ENCODE assay signal across 20 cellular contexts in the genomic region with DNA sequence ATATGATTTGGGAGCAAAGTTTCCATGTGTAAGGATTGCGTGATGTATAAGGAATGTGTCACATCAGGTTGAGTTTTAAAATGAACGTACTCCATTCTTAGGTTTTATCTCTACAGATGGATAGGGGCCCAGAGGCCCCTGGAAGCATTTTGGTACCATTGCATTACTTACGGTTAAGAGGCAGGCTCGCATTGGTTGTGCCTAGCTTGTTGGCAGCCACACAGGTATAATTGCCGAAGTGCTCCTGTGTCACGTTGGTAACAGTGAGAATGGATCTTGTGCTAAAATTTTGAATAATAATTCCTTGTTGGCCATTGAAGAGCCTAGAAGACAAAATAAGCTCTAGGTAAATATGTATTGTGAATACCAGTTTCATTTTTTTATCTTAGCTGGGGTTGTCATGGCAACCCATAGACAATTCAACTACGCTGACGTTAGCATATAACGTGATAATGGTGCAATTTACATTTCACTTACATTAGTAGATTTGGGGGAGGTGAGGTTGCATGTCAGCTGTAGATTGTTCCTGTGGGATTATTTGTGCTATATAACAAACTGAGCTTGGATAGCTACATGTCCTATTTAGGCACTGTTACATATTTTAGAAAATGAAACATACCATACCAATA.
"Had no signal": no experiment of that assay in that cellular context is flagged by ENCODE, and none has a peak within 500 bp of the region (broad histone marks: within the 10 kb centered on the region; RNA-seq: fewer than 3 reads in every experiment).

No MANE protein-coding gene starts in this region.

- H3K4me3 ChIP-seq: SK-N-MC had no signal

- H3K27me3 Mint-ChIP-seq: activated CD4-positive, alpha-beta memory T cell treated with anti-CD3 and anti-CD28 coated beads, Interleukin-2, amount 10 ng/mL, durations not matched to agents 7 days and 5 days; activated CD4-positive, alpha-beta T cell treated with anti-CD3 and anti-CD28 coated beads for 36 hours; activated naive CD8-positive, alpha-beta T cell; activated T-helper 17 cell treated with anti-CD3 and anti-CD28 coated beads, Interleukin-2, amount 50 U/mL, for 72 hours; brain had no signal

- H3K9me3 Mint-ChIP-seq: activated CD4-positive, alpha-beta memory T cell treated with anti-CD3 and anti-CD28 coated beads, Interleukin-2, amount 10 ng/mL, durations not matched to agents 7 days and 5 days; activated naive CD4-positive, alpha-beta T cell treated with anti-CD3 and anti-CD28 coated beads for 36 hours; brain had no signal

- DNase-seq: activated CD4-positive, alpha-beta memory T cell treated with anti-CD3 and anti-CD28 coated beads, Interleukin-2, amount 10 ng/mL, durations not matched to agents 7 days and 5 days; activated CD4-positive, alpha-beta T cell treated with anti-CD3 and anti-CD28 coated beads for 36 hours; activated CD4-positive, alpha-beta T cell treated with anti-CD3 and anti-CD28 coated beads, Interleukin-2, amount 50 U/mL, for 1 hour; activated gamma-delta T cell; activated naive CD4-positive, alpha-beta T cell treated with anti-CD3 and anti-CD28 coated beads for 36 hours; activated T-cell treated with anti-CD3 and anti-CD28 coated beads for 4 hours; activated T-cell treated with anti-CD3 and anti-CD28 coated beads, Interleukin-2, amount 50 U/mL, for 48 hours; amygdala; NCI-H1105 treated with DMSO at 0.1 percent for 48 hours; NCI-H1436 treated with DMSO at 0.1 percent for 48 hours; NCI-H187 treated with DMSO at 0.1 percent for 48 hours; NCI-H2081 treated with DMSO at 0.1 percent for 48 hours; NCI-H524 treated with DMSO at 0.1 percent for 48 hours; RPMI8226; T-helper 1 cell had no signal

- H3K4me3 Mint-ChIP-seq: activated CD4-positive, alpha-beta memory T cell treated with anti-CD3 and anti-CD28 coated beads, Interleukin-2, amount 10 ng/mL, durations not matched to agents 7 days and 5 days; activated CD4-positive, alpha-beta T cell treated with anti-CD3 and anti-CD28 coated beads for 36 hours; activated naive CD4-positive, alpha-beta T cell treated with anti-CD3 and anti-CD28 coated beads for 36 hours; activated naive CD8-positive, alpha-beta T cell; activated T-helper 17 cell treated with anti-CD3 and anti-CD28 coated beads, Interleukin-2, amount 50 U/mL, for 72 hours; brain had no signal

- H3K4me1 Mint-ChIP-seq: activated CD4-positive, alpha-beta memory T cell treated with anti-CD3 and anti-CD28 coated beads, Interleukin-2, amount 10 ng/mL, durations not matched to agents 7 days and 5 days; activated CD4-positive, alpha-beta T cell treated with anti-CD3 and anti-CD28 coated beads for 36 hours; activated T-helper 17 cell treated with anti-CD3 and anti-CD28 coated beads, Interleukin-2, amount 50 U/mL, for 72 hours had no signal

- H3K27ac ChIP-seq: SK-N-MC, VCaP had no signal

- H3K36me3 Mint-ChIP-seq: activated naive CD8-positive, alpha-beta T cell had no signal

- H3K27ac Mint-ChIP-seq: activated CD4-positive, alpha-beta memory T cell treated with anti-CD3 and anti-CD28 coated beads, Interleukin-2, amount 10 ng/mL, durations not matched to agents 7 days and 5 days; activated CD4-positive, alpha-beta T cell treated with anti-CD3 and anti-CD28 coated beads for 36 hours; activated naive CD4-positive, alpha-beta T cell treated with anti-CD3 and anti-CD28 coated beads for 36 hours; activated naive CD8-positive, alpha-beta T cell; activated T-helper 17 cell treated with anti-CD3 and anti-CD28 coated beads, Interleukin-2, amount 50 U/mL, for 72 hours; brain had no signal
